In the genomic region with DNA sequence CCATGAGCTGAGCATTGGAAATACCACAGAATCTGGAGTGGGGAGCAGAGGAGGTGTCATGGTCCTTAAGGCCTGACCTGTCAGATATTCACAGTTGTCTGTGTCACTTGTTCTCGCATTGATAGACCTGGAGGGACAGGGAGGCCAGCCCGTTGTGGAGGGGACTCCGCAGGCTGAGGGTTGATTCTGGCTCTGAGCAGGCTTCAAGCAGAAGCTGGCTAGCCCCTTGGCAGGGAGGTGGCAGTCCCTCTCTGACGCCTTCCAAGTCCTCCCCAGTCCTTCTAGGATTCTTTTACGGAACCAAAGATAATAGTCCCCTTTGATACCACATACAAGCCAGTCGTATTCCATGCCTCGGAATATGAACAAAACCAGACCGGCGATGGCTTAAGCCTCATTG, we compare ENCODE assay signal across 18 cellular contexts.
A peak's percentile ranks its signal among the peaks of the same experiment; 100 is the strongest.
DNase-seq lines count a peak whose midpoint lies in the region; ATAC-seq and TF ChIP-seq lines count a peak whose summit lies in the region.
"Had no signal": no experiment of that assay in that cellular context is flagged by ENCODE, and none has a peak within 500 bp of the region (broad histone marks: within the 10 kb centered on the region; RNA-seq: fewer than 3 reads in every experiment).

No MANE protein-coding gene starts in this region.

- WGBS in right cardiac atrium, result 60% methylated on average over 9 of the region's 9 CpGs
- 87% methylated on average over 9 of the region's 9 CpGs for WGBS in hepatocyte (ENCODE audit: low lambda C conversion rate, missing lambda C conversion rate)
- 91 to 92% (median 92%) methylated on average over 9 of the region's 9 CpGs for WGBS in psoas muscle, 3 donors

- no peak for ATAC-seq in right cardiac atrium
- no peak for ATAC-seq in left ventricle myocardium superior
- ATAC-seq in psoas muscle, result no peak
- ATAC-seq: activated naive CD8-positive, alpha-beta T cell treated with anti-CD3 and anti-CD28 coated beads, Interleukin-2, amount 50 U/mL, for 24 hours had no signal

- peaks cover 73% of the 10 kb centered on the region for H3K79me2 ChIP-seq in hepatocyte

- no peaks in the 10 kb centered on the region for H4K20me1 ChIP-seq in hepatocyte (ENCODE audit: insufficient read depth, poor library complexity, severe bottlenecking)

- DNase-seq in right cardiac atrium (peak in 1 of 3 donors; percentile 63), left ventricle myocardium superior (no peak), hepatocyte (ENCODE audit: low spot score) (no peak), psoas muscle (no peak), HT-29 (ENCODE audit: low spot score) (no peak), SKM-1 treated with dmso at 0.1 percent for 144 hours (lab: John Stamatoyannopoulos, UW; ENCODE audit: unreplicated experiment) (no peak)
- DNase-seq in activated naive CD4-positive, alpha-beta T cell treated with anti-CD3 and anti-CD28 coated beads, Interleukin-2, amount 50 U/mL, for 16 hours, result no peak
- no peak for DNase-seq in activated CD4-positive, CD25-positive, alpha-beta regulatory T cell (lab: John Stamatoyannopoulos, UW)
- DNase-seq: activated CD4-positive, alpha-beta T cell treated with anti-CD3 and anti-CD28 coated beads, Interleukin-2, amount 10 ng/mL, durations not matched to agents 7 days and 5 days; activated naive CD8-positive, alpha-beta T cell treated with anti-CD3 and anti-CD28 coated beads, Interleukin-2, amount 50 U/mL, for 24 hours; brain microvascular endothelial cell; colonic mucosa; NCI-H146; NCI-H526 treated with DMSO at 0.1 percent for 48 hours; retina; stimulated activated CD8-positive, alpha-beta memory T cell treated with anti-CD3 and anti-CD28 coated beads, Interleukin-4, amount 100 ng/mL, for 48 hours; substantia nigra had no signal

- H2AFZ ChIP-seq in hepatocyte, result no peak overlapping the region

- no peaks in the 10 kb centered on the region for H3K9me3 ChIP-seq in right cardiac atrium (ENCODE audit: control insufficient read depth, low read length)
- no peaks in the 10 kb centered on the region for H3K9me3 ChIP-seq in hepatocyte (ENCODE audit: low read depth)
- H3K9me3 ChIP-seq in psoas muscle, result no peaks in the 10 kb centered on the region
- H3K9me3 ChIP-seq: BLaER1 treated with 17β-estradiol and CSF1 and Interleukin-3, amounts not matched to agents 10 nM and 100 nM; colonic mucosa had no signal

- TF ChIP-seq CTCF in hepatocyte (IDR thresholded peaks at IDR 0.05; ENCODE audit: poor library complexity), result no peak
- no peak for TF ChIP-seq CTCF in psoas muscle (IDR thresholded peaks at IDR 0.05)

- no peak overlapping the region for H3K4me2 ChIP-seq in hepatocyte

- intact Hi-C loops in right cardiac atrium (cut with DNase I), result loop anchor here in 1 of 4 donors (5.0 kb wide), 1 partner anchor 65 kb away; the partner anchor contains the start of gene GRK5
- intact Hi-C loops in left ventricle myocardium superior (cut with micrococcal nuclease), result no loop called here
- intact Hi-C loops in psoas muscle (cut with DNase I), result no loop called here

- H3K27me3 ChIP-seq in right cardiac atrium (ENCODE audit: control insufficient read depth, insufficient read depth) (no peaks in the 10 kb centered on the region), hepatocyte (no peaks in the 10 kb centered on the region), psoas muscle (ENCODE audit: insufficient read depth in 3 of 3, low read length in 2 of 3) (no peaks in the 10 kb centered on the region)
- H3K27me3 ChIP-seq: BLaER1 treated with 17β-estradiol and CSF1 and Interleukin-3, amounts not matched to agents 10 nM and 100 nM; brain microvascular endothelial cell; colonic mucosa had no signal

- no peaks in the 10 kb centered on the region for H3K36me3 ChIP-seq in hepatocyte (replicated peaks; ENCODE audit: insufficient read depth, low read depth)
- no peaks in the 10 kb centered on the region for H3K36me3 ChIP-seq in psoas muscle (ENCODE audit: insufficient read depth in 1 of 2, low read depth in 1 of 2)
- H3K36me3 ChIP-seq: BLaER1 treated with 17β-estradiol and CSF1 and Interleukin-3, amounts not matched to agents 10 nM and 100 nM; brain microvascular endothelial cell; colonic mucosa had no signal

- no peaks in the 10 kb centered on the region for H3K9me2 ChIP-seq in hepatocyte (replicated peaks; ENCODE audit: insufficient read depth)

- H3K4me1 ChIP-seq in right cardiac atrium (ENCODE audit: control insufficient read depth, insufficient read depth, low read length) (peaks cover 38% of the 10 kb centered on the region), hepatocyte (ENCODE audit: insufficient read depth) (peaks cover 40% of the 10 kb centered on the region), psoas muscle (peaks cover 10% of the 10 kb centered on the region)

- no peak overlapping the region for H3K4me3 ChIP-seq in right cardiac atrium (ENCODE audit: low read length)
- H3K4me3 ChIP-seq in hepatocyte, result no peak overlapping the region
- H3K4me3 ChIP-seq in psoas muscle, result no peak overlapping the region
- H3K4me3 ChIP-seq: BLaER1 treated with 17β-estradiol and CSF1 and Interleukin-3, amounts not matched to agents 10 nM and 100 nM; colonic mucosa had no signal

- H3K27ac ChIP-seq in right cardiac atrium (ENCODE audit: low read length), result peak overlapping the region; percentile 20
- H3K27ac ChIP-seq in hepatocyte, result peak overlapping the region; percentile 95
- peak overlapping the region; percentile 46 for H3K27ac ChIP-seq in psoas muscle
- H3K27ac ChIP-seq: BLaER1 treated with 17β-estradiol and CSF1 and Interleukin-3, amounts not matched to agents 10 nM and 100 nM; brain microvascular endothelial cell had no signal

Comparison
In these comparisons a context has a peak if more than half of its experiments do, and no peak if none do; other contexts are left out.
1. H3K27ac ChIP-seq: peak in every context shown above with its lines; median percentile 95 in hepatocyte; 46 in psoas muscle; 20 in right cardiac atrium.